3 cellular contexts compared by ENCODE assay signal in the genomic region with DNA sequence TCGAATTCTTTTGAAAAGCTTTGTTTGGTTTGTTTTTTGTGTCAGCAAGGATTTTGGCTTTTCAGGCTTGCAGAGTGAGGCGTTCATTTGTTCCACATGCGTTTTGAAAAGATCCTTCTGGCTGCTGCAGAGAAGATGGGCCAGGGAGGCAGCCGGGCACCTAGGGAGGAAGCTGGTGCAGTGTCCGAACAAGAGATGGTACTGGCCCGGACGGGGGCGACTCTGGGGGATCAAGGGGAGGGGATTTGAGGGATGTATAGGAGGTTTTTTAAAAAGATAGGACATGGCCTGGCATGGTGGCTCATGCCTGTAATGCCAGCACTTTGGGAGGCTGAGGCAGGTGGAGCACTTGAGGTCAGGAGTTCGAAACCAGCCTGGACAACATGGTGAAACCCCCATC.
"Had no signal": no experiment of that assay in that cellular context is flagged by ENCODE, and none has a peak within 500 bp of the region (broad histone marks: within the 10 kb centered on the region; RNA-seq: fewer than 3 reads in every experiment).

No MANE protein-coding gene starts in this region.

- H3K4me3 ChIP-seq: GM12878 had no signal

- DNase-seq: GDM1, GF-D8 had no signal

- ATAC-seq: GM12878 had no signal
